In genomic region chr17:83031321-83031945, GRCh38 we compare ENCODE assay signal across 23 cellular contexts. TPM values are rescaled to one million over a fixed set of nuclear protein-coding genes. Genes with fewer than 3 reads are reported as not detected.
"Had no signal": no experiment of that assay in that cellular context is flagged by ENCODE, and none has a peak within 500 bp of the region (broad histone marks: within the 10 kb centered on the region; RNA-seq: fewer than 3 reads in every experiment).

No MANE protein-coding gene starts in this region.

- H3K27ac ChIP-seq: heart right ventricle, lower lobe of right lung, neural progenitor cell, prostate gland, thyroid gland had no signal

- H3K27me3 Mint-ChIP-seq: activated CD4-positive, alpha-beta memory T cell treated with anti-CD3 and anti-CD28 coated beads for 36 hours; naive thymus-derived CD4-positive, alpha-beta T cell had no signal

- H3K27me3 ChIP-seq: heart right ventricle, neural progenitor cell, thyroid gland had no signal

- ATAC-seq: activated T-cell treated with anti-CD3 and anti-CD28 coated beads, Interleukin-2, amount 50 U/mL, for 4 hours; heart right ventricle; lower lobe of right lung; naive thymus-derived CD4-positive, alpha-beta T cell; stimulated activated naive CD8-positive, alpha-beta T cell treated with anti-CD3 and anti-CD28 coated beads, Interleukin-15, Interleukin-2, amounts not matched to agents 100 U/mL and 50 U/mL, for 24 hours; WTC11 had no signal

- H3K4me1 Mint-ChIP-seq: WTC11 had no signal

- H3K4me3 ChIP-seq: heart right ventricle, lower lobe of right lung, neural progenitor cell, prostate gland, thyroid gland had no signal

- H3K4me1 ChIP-seq: heart right ventricle, lower lobe of right lung, prostate gland, thyroid gland had no signal

- H3K4me3 Mint-ChIP-seq: activated CD4-positive, alpha-beta memory T cell treated with anti-CD3 and anti-CD28 coated beads for 36 hours; activated naive CD4-positive, alpha-beta T cell treated with anti-CD3 and anti-CD28 coated beads for 36 hours; activated naive CD8-positive, alpha-beta T cell treated with anti-CD3 and anti-CD28 coated beads, Interleukin-2, amount 10 ng/mL, durations not matched to agents 7 days and 5 days; activated T-cell treated with anti-CD3 and anti-CD28 coated beads, Interleukin-2, amount 50 U/mL, for 4 hours; naive thymus-derived CD4-positive, alpha-beta T cell; neural progenitor cell; WTC11 had no signal

- H3K9me3 ChIP-seq: heart right ventricle, lower lobe of right lung, prostate gland, thyroid gland had no signal

- DNase-seq: activated CD4-positive, alpha-beta memory T cell treated with anti-CD3 and anti-CD28 coated beads for 36 hours; activated naive CD4-positive, alpha-beta T cell treated with anti-CD3 and anti-CD28 coated beads for 36 hours; activated naive CD8-positive, alpha-beta T cell treated with anti-CD3 and anti-CD28 coated beads, Interleukin-2, amount 10 ng/mL, durations not matched to agents 7 days and 5 days; activated T-cell treated with anti-CD3 and anti-CD28 coated beads, Interleukin-2, amount 50 U/mL, for 4 hours; amniotic stem cell; cerebellar nuclear complex; effector CD4-positive, alpha-beta T cell; erythroblast; foreskin fibroblast; heart right ventricle; lower lobe of right lung; mesendoderm; naive thymus-derived CD4-positive, alpha-beta T cell; stimulated activated CD4-positive, alpha-beta T cell treated with anti-CD3 and anti-CD28 coated beads, Interleukin-12 subunit alpha, Interleukin-12 subunit beta, amount 100 ng/mL, for 4 hours; stimulated activated CD4-positive, alpha-beta T cell treated with anti-CD3 and anti-CD28 coated beads, Interleukin-4, amount 100 ng/mL, for 4 hours; stimulated activated naive CD8-positive, alpha-beta T cell treated with anti-CD3 and anti-CD28 coated beads, Interleukin-15, Interleukin-2, amounts not matched to agents 100 U/mL and 50 U/mL, for 24 hours; substantia nigra; T1000; thyroid gland had no signal

- H3K27ac Mint-ChIP-seq: activated CD4-positive, alpha-beta memory T cell treated with anti-CD3 and anti-CD28 coated beads for 36 hours; activated naive CD4-positive, alpha-beta T cell treated with anti-CD3 and anti-CD28 coated beads for 36 hours; activated naive CD8-positive, alpha-beta T cell treated with anti-CD3 and anti-CD28 coated beads, Interleukin-2, amount 10 ng/mL, durations not matched to agents 7 days and 5 days; activated T-helper 2 cell treated with anti-CD3 and anti-CD28 coated beads, Interferon-gamma antibody, Interleukin-2, Interleukin-4, amounts not matched to agents 10 μg/mL and 5 μg/mL and 100 μg/mL, durations not matched to agents 14 hours and 24 hours and 36 hours; naive thymus-derived CD4-positive, alpha-beta T cell; neural progenitor cell; WTC11 had no signal

- H3K36me3 ChIP-seq: neural progenitor cell, prostate gland, thyroid gland had no signal

- H3K9me3 Mint-ChIP-seq: activated CD4-positive, alpha-beta memory T cell treated with anti-CD3 and anti-CD28 coated beads for 36 hours; activated naive CD4-positive, alpha-beta T cell treated with anti-CD3 and anti-CD28 coated beads for 36 hours; activated naive CD8-positive, alpha-beta T cell treated with anti-CD3 and anti-CD28 coated beads, Interleukin-2, amount 10 ng/mL, durations not matched to agents 7 days and 5 days; activated T-cell treated with anti-CD3 and anti-CD28 coated beads, Interleukin-2, amount 50 U/mL, for 4 hours; activated T-helper 2 cell treated with anti-CD3 and anti-CD28 coated beads, Interferon-gamma antibody, Interleukin-2, Interleukin-4, amounts not matched to agents 10 μg/mL and 5 μg/mL and 100 μg/mL, durations not matched to agents 14 hours and 24 hours and 36 hours; naive thymus-derived CD4-positive, alpha-beta T cell had no signal

RNA-seq across cellular contexts. Expression of gene METRNL, which starts 48.0 kb away (rescaled TPM):
- polyA plus RNA-seq: naive thymus-derived CD4-positive, alpha-beta T cell had no signal
